Comparison of ENCODE assay signal across 1 cellular context in the genomic region with DNA sequence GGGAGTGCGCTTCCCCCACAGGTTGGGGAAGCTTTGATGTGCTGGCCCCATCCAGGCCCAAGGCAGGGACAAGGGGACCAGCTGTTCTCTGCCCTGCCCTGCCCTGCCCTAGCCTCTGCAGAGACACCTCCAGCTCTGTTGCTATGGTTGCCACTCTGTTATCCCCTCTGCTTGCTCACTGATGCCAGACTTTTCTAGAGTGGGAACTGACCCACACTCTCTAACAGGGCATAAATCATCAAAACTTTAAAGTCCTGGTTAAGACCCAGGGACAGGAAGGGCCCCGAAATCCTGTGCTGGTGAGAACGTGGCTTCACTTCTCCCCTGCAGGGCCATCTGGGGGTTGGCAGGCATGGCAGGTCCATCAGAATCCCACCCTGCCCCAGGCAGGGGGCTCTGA.
TF ChIP-seq lines count a peak whose summit lies in the region.

No MANE protein-coding gene starts in this region.

TF ChIP-seq in H1, 55 proteins besides CTCF, POLR2A, EP300 and RAD21 (continued from another document):
- TF ChIP-seq RXRA (IDR thresholded peaks at IDR 0.05; ENCODE audit: insufficient read depth, low read depth, low read length): no peak
- no peak for TF ChIP-seq CHD7 (IDR thresholded peaks at IDR 0.05; ENCODE audit: insufficient replicate concordance, low read length)
- TF ChIP-seq, protein P1, sequence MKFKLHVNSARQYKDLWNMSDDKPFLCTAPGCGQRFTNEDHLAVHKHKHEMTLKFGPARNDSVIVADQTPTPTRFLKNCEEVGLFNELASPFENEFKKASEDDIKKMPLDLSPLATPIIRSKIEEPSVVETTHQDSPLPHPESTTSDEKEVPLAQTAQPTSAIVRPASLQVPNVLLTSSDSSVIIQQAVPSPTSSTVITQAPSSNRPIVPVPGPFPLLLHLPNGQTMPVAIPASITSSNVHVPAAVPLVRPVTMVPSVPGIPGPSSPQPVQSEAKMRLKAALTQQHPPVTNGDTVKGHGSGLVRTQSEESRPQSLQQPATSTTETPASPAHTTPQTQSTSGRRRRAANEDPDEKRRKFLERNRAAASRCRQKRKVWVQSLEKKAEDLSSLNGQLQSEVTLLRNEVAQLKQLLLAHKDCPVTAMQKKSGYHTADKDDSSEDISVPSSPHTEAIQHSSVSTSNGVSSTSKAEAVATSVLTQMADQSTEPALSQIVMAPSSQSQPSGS (IDR thresholded peaks at IDR 0.05; ENCODE audit: low read length): no peak
- TF ChIP-seq ASH2L (IDR thresholded peaks at IDR 0.05; ENCODE audit: low read length): no peak
- TF ChIP-seq ZNF274 (IDR thresholded peaks at IDR 0.05; ENCODE audit: borderline replicate concordance, extremely low read depth, low read length): no peak
- no peak for TF ChIP-seq SUZ12 (IDR thresholded peaks at IDR 0.05; ENCODE audit: low read length)
- no peak for TF ChIP-seq GTF2F1 (IDR thresholded peaks at IDR 0.05; ENCODE audit: borderline replicate concordance, low read depth, low read length)
- TF ChIP-seq TBP (IDR thresholded peaks at IDR 0.05; ENCODE audit: low read depth, low read length): no peak
- TF ChIP-seq POU5F1 (IDR thresholded peaks at IDR 0.05; ENCODE audit: low read depth, low read length): no peak
- TF ChIP-seq CBX8 (IDR thresholded peaks at IDR 0.05; ENCODE audit: borderline replicate concordance, low read depth, low read length): no peak
- no peak for TF ChIP-seq SRF (IDR thresholded peaks at IDR 0.05; ENCODE audit: low read depth, low read length)
- TF ChIP-seq, protein P2, sequence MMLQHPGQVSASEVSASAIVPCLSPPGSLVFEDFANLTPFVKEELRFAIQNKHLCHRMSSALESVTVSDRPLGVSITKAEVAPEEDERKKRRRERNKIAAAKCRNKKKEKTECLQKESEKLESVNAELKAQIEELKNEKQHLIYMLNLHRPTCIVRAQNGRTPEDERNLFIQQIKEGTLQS (IDR thresholded peaks at IDR 0.05; ENCODE audit: insufficient read depth, low read depth, low read length): no peak
- no peak for TF ChIP-seq SIX5 (IDR thresholded peaks at IDR 0.05; ENCODE audit: low read depth, low read length)
- no peak for TF ChIP-seq YY1 (IDR thresholded peaks at IDR 0.05; ENCODE audit: low read depth, low read length)
- TF ChIP-seq RNF2 (IDR thresholded peaks at IDR 0.05; ENCODE audit: borderline replicate concordance, low read depth, low read length, missing control alignments, poor library complexity, severe bottlenecking): no peak
